Comparison of ENCODE assay signal across 32 cellular contexts in genomic region chr22:48709976-48710375, GRCh38.
"Had no signal": no experiment of that assay in that cellular context is flagged by ENCODE, and none has a peak within 500 bp of the region (broad histone marks: within the 10 kb centered on the region; RNA-seq: fewer than 3 reads in every experiment).

No MANE protein-coding gene starts in this region.

- ATAC-seq: activated CD8-positive, alpha-beta memory T cell treated with anti-CD3 and anti-CD28 coated beads, Interleukin-2, amount 10 ng/mL, durations not matched to agents 7 days and 5 days; Right ventricle myocardium inferior had no signal

- H3K9me3 Mint-ChIP-seq: activated B cell treated with CpG ODN at 0.5 μM for 24 hours; activated CD4-positive, alpha-beta memory T cell treated with anti-CD3 and anti-CD28 coated beads, Interleukin-2, amount 10 ng/mL, durations not matched to agents 7 days and 5 days; activated naive CD4-positive, alpha-beta T cell treated with anti-CD3 and anti-CD28 coated beads, Interleukin-2, amount 50 U/mL, for 24 hours had no signal

- H3K4me1 Mint-ChIP-seq: activated B cell treated with CpG ODN at 0.5 μM for 24 hours; activated CD4-positive, alpha-beta memory T cell treated with anti-CD3 and anti-CD28 coated beads, Interleukin-2, amount 10 ng/mL, durations not matched to agents 7 days and 5 days; activated CD8-positive, alpha-beta memory T cell treated with anti-CD3 and anti-CD28 coated beads, Interleukin-2, amount 10 ng/mL, durations not matched to agents 7 days and 5 days; activated naive CD4-positive, alpha-beta T cell treated with anti-CD3 and anti-CD28 coated beads, Interleukin-2, amount 50 U/mL, for 24 hours had no signal

- H3K36me3 ChIP-seq: brain microvascular endothelial cell, MG63 had no signal

- H3K27ac ChIP-seq: brain microvascular endothelial cell, PC-9, RWPE1, VCaP had no signal

- H3K9me3 ChIP-seq: MG63 had no signal

- H3K27me3 Mint-ChIP-seq: activated B cell treated with CpG ODN at 0.5 μM for 24 hours; activated CD4-positive, alpha-beta memory T cell treated with anti-CD3 and anti-CD28 coated beads, Interleukin-2, amount 10 ng/mL, durations not matched to agents 7 days and 5 days; activated CD8-positive, alpha-beta memory T cell treated with anti-CD3 and anti-CD28 coated beads, Interleukin-2, amount 10 ng/mL, durations not matched to agents 7 days and 5 days had no signal

- H2AFZ ChIP-seq: PC-9 had no signal

- H3K4me3 Mint-ChIP-seq: activated B cell treated with CpG ODN at 0.5 μM for 24 hours; activated CD4-positive, alpha-beta memory T cell treated with anti-CD3 and anti-CD28 coated beads, Interleukin-2, amount 10 ng/mL, durations not matched to agents 7 days and 5 days; activated CD8-positive, alpha-beta memory T cell treated with anti-CD3 and anti-CD28 coated beads, Interleukin-2, amount 10 ng/mL, durations not matched to agents 7 days and 5 days; activated naive CD4-positive, alpha-beta T cell treated with anti-CD3 and anti-CD28 coated beads, Interleukin-2, amount 50 U/mL, for 24 hours had no signal

- H3K4me3 ChIP-seq: MG63, PC-9 had no signal

- H3K27me3 ChIP-seq: brain microvascular endothelial cell, MG63 had no signal

- DNase-seq: activated B cell treated with CpG ODN at 0.5 μM for 24 hours; activated CD4-positive, alpha-beta memory T cell treated with anti-CD3 and anti-CD28 coated beads, Interleukin-2, amount 10 ng/mL, durations not matched to agents 7 days and 5 days; activated CD4-positive, alpha-beta T cell treated with anti-CD3 and anti-CD28 coated beads for 4 hours; activated CD4-positive, CD25-positive, alpha-beta regulatory T cell treated with anti-CD3 and anti-CD28 coated beads, Interleukin-2, amount 50 U/mL, for 72 hours; activated CD8-positive, alpha-beta memory T cell treated with anti-CD3 and anti-CD28 coated beads for 24 hours; activated CD8-positive, alpha-beta memory T cell treated with anti-CD3 and anti-CD28 coated beads, Interleukin-2, amount 10 ng/mL, durations not matched to agents 7 days and 5 days; activated CD8-positive, alpha-beta memory T cell treated with anti-CD3 and anti-CD28 coated beads, Interleukin-2, amount 50 U/mL, for 48 hours; activated gamma-delta T cell; activated naive CD4-positive, alpha-beta T cell treated with Interleukin-2 at 50 U/mL for 16 hours; activated T-cell treated with anti-CD3 and anti-CD28 coated beads, Interleukin-2, amount 50 U/mL, for 48 hours; brain microvascular endothelial cell; Kasumi-1; KG1; MG63; NCI-H1048; NCI-H1105 treated with DMSO at 0.1 percent for 48 hours; NCI-H1436; NCI-H1694; NCI-H1930; NCI-H2081 treated with DMSO at 0.1 percent for 48 hours; NCI-H226; NCI-H524 treated with DMSO at 0.1 percent for 48 hours; NK-92 treated with Interleukin-12 subunit alpha and Interleukin-12 subunit beta, amount 100 ng/mL, for 24 hours; PC-9; SW 1271; T-helper 1 cell; T-helper 2 cell; T-helper 9 cell had no signal

- H3K27ac Mint-ChIP-seq: activated B cell treated with CpG ODN at 0.5 μM for 24 hours; activated CD4-positive, alpha-beta memory T cell treated with anti-CD3 and anti-CD28 coated beads, Interleukin-2, amount 10 ng/mL, durations not matched to agents 7 days and 5 days; activated CD8-positive, alpha-beta memory T cell treated with anti-CD3 and anti-CD28 coated beads, Interleukin-2, amount 10 ng/mL, durations not matched to agents 7 days and 5 days; activated naive CD4-positive, alpha-beta T cell treated with anti-CD3 and anti-CD28 coated beads, Interleukin-2, amount 50 U/mL, for 24 hours had no signal

- H3K4me2 ChIP-seq: PC-9 had no signal

- H3K36me3 Mint-ChIP-seq: activated CD8-positive, alpha-beta memory T cell treated with anti-CD3 and anti-CD28 coated beads, Interleukin-2, amount 10 ng/mL, durations not matched to agents 7 days and 5 days; activated naive CD4-positive, alpha-beta T cell treated with anti-CD3 and anti-CD28 coated beads, Interleukin-2, amount 50 U/mL, for 24 hours had no signal
